In genomic region chr19:14150770-14151661, GRCh38 we compare ENCODE assay signal across 17 cellular contexts. TPM values are rescaled to one million over a fixed set of nuclear protein-coding genes. Genes with fewer than 3 reads are reported as not detected.
DNase-seq lines count a peak whose midpoint lies in the region; ATAC-seq and TF ChIP-seq lines count a peak whose summit lies in the region.
"Had no signal": no experiment of that assay in that cellular context is flagged by ENCODE, and none has a peak within 500 bp of the region (broad histone marks: within the 10 kb centered on the region; RNA-seq: fewer than 3 reads in every experiment).

No MANE protein-coding gene starts in this region.

- no peak for TF ChIP-seq CTCF in CD4-positive, alpha-beta T cell (IDR thresholded peaks at IDR 0.05)
- no peak for TF ChIP-seq CTCF in esophagus muscularis mucosa (IDR thresholded peaks at IDR 0.05)
- no peak for TF ChIP-seq CTCF in sigmoid colon (IDR thresholded peaks at IDR 0.05)

- H3K36me3 ChIP-seq in esophagus muscularis mucosa (peaks cover 13 to 48% (median 36%) of the 10 kb centered on the region in 4 donors), sigmoid colon (peaks cover 12 to 50% (median 22%) of the 10 kb centered on the region in 4 donors)

- no peaks in the 10 kb centered on the region for H3K27me3 ChIP-seq in CD4-positive, alpha-beta T cell (ENCODE audit: control insufficient read depth, insufficient read depth, low read length)
- no peaks in the 10 kb centered on the region for H3K27me3 ChIP-seq in esophagus muscularis mucosa
- no peaks in the 10 kb centered on the region for H3K27me3 ChIP-seq in sigmoid colon
- H3K27me3 ChIP-seq: SJSA1 had no signal

- peaks cover 19% of the 10 kb centered on the region for H3K4me1 Mint-ChIP-seq in activated CD8-positive, alpha-beta memory T cell treated with anti-CD3 and anti-CD28 coated beads, Interleukin-2, amount 10 ng/mL, durations not matched to agents 7 days and 5 days
- H3K4me1 Mint-ChIP-seq in CD4-positive, alpha-beta T cell (ENCODE audit: low read depth): peaks cover 29% of the 10 kb centered on the region

- peak overlapping the region; percentile 59 for H3K27ac Mint-ChIP-seq in activated CD8-positive, alpha-beta memory T cell treated with anti-CD3 and anti-CD28 coated beads, Interleukin-2, amount 10 ng/mL, durations not matched to agents 7 days and 5 days
- peak overlapping the region; percentile 99 for H3K27ac Mint-ChIP-seq in CD4-positive, alpha-beta T cell
- H3K27ac Mint-ChIP-seq: endodermal cell had no signal

- CTCF ChIA-PET in activated CD8-positive, alpha-beta memory T cell treated with anti-CD3 and anti-CD28 coated beads, Interleukin-2, amount 10 ng/mL, durations not matched to agents 7 days and 5 days (lab: Charles Lee): interaction anchor here (1.4 kb wide), 1 partner anchor 14 kb away, joined by 6 read pairs; the partner anchor contains the start of gene ASF1B
- CTCF ChIA-PET in CD4-positive, alpha-beta T cell (lab: Charles Lee): interaction anchor here (0.8 to 1.8 kb wide), 3 partner anchors 14 to 78 kb away, joined by 3 to 10 read pairs (median 3); partner anchors contain the start of gene ASF1B

- no peaks in the 10 kb centered on the region for H3K27me3 Mint-ChIP-seq in activated CD8-positive, alpha-beta memory T cell treated with anti-CD3 and anti-CD28 coated beads, Interleukin-2, amount 10 ng/mL, durations not matched to agents 7 days and 5 days
- H3K27me3 Mint-ChIP-seq in CD4-positive, alpha-beta T cell: no peaks in the 10 kb centered on the region

- no peaks in the 10 kb centered on the region for H3K36me3 Mint-ChIP-seq in activated CD8-positive, alpha-beta memory T cell treated with anti-CD3 and anti-CD28 coated beads, Interleukin-2, amount 10 ng/mL, durations not matched to agents 7 days and 5 days
- H3K36me3 Mint-ChIP-seq in CD4-positive, alpha-beta T cell (ENCODE audit: low read depth): peaks cover 23% of the 10 kb centered on the region

- H3K4me1 ChIP-seq in esophagus muscularis mucosa: peaks cover 27 to 32% (median 32%) of the 10 kb centered on the region in 4 donors
- H3K4me1 ChIP-seq in sigmoid colon: peaks cover 0 to 36% (median 33%) of the 10 kb centered on the region in 4 donors
- H3K4me1 ChIP-seq: SJSA1 had no signal

- no peak for ATAC-seq in activated CD8-positive, alpha-beta memory T cell treated with anti-CD3 and anti-CD28 coated beads, Interleukin-2, amount 10 ng/mL, durations not matched to agents 7 days and 5 days
- no peak for ATAC-seq in CD4-positive, alpha-beta T cell (ENCODE audit: poor library complexity)

- H3K9me3 Mint-ChIP-seq in activated CD8-positive, alpha-beta memory T cell treated with anti-CD3 and anti-CD28 coated beads, Interleukin-2, amount 10 ng/mL, durations not matched to agents 7 days and 5 days (ENCODE audit: low read depth): no peaks in the 10 kb centered on the region
- H3K9me3 Mint-ChIP-seq in CD4-positive, alpha-beta T cell: no peaks in the 10 kb centered on the region
- H3K9me3 Mint-ChIP-seq: endodermal cell had no signal

- H3K4me3 ChIP-seq in esophagus muscularis mucosa: no peak overlapping the region
- H3K4me3 ChIP-seq in sigmoid colon: no peak overlapping the region
- H3K4me3 ChIP-seq: SJSA1 had no signal

- intact Hi-C loops in CD4-positive, alpha-beta T cell (cut with DNase I, micrococcal nuclease): no loop called here
- intact Hi-C loops in esophagus muscularis mucosa (cut with DNase I) (no loop called here), sigmoid colon (cut with DNase I) (no loop called here), head of caudate nucleus (cut with DNase I) (no loop called here)

- TF ChIP-seq POLR2A in esophagus muscularis mucosa (IDR thresholded peaks at IDR 0.05; ENCODE audit: low read depth): no peak
- no peak for TF ChIP-seq POLR2A in sigmoid colon (IDR thresholded peaks at IDR 0.05)

- H3K27ac ChIP-seq in CD4-positive, alpha-beta T cell (ENCODE audit: low read depth, low read length): peak overlapping the region; percentile 84
- H3K27ac ChIP-seq in esophagus muscularis mucosa (replicated peaks in 1 of 4) (peak overlapping the region; percentile 74 to 80 (median 78)), sigmoid colon (peak overlapping the region; percentile 73 to 79 (median 76))
- H3K27ac ChIP-seq: SJSA1 had no signal

- POLR2A ChIA-PET in CD4-positive, alpha-beta T cell (lab: Charles Lee): interaction anchor here (1.5 to 5.3 kb wide), 2 partner anchors 13 to 204 kb away, joined by 3 to 52 read pairs; partner anchors contain the start of gene ASF1B

- no peaks in the 10 kb centered on the region for H3K9me3 ChIP-seq in CD4-positive, alpha-beta T cell (ENCODE audit: control insufficient read depth, low read length)
- H3K9me3 ChIP-seq in esophagus muscularis mucosa: no peaks in the 10 kb centered on the region
- no peaks in the 10 kb centered on the region for H3K9me3 ChIP-seq in sigmoid colon

- TF ChIP-seq EP300 in esophagus muscularis mucosa (IDR thresholded peaks at IDR 0.05) (no peak), sigmoid colon (IDR thresholded peaks at IDR 0.05) (no peak)

- no CpG with 5 or more reads among the region's 47 CpGs for WGBS in esophagus muscularis mucosa
- WGBS in sigmoid colon, 2 donors: 94 to 95% methylated on average over 47 of the region's 47 CpGs

- H3K4me3 Mint-ChIP-seq in activated CD8-positive, alpha-beta memory T cell treated with anti-CD3 and anti-CD28 coated beads, Interleukin-2, amount 10 ng/mL, durations not matched to agents 7 days and 5 days: no peak overlapping the region
- H3K4me3 Mint-ChIP-seq in CD4-positive, alpha-beta T cell: no peak overlapping the region
- H3K4me3 Mint-ChIP-seq: endodermal cell had no signal

- no peak for DNase-seq in activated CD8-positive, alpha-beta memory T cell treated with anti-CD3 and anti-CD28 coated beads, Interleukin-2, amount 10 ng/mL, durations not matched to agents 7 days and 5 days
- no peak for DNase-seq in activated CD8-positive, alpha-beta memory T cell treated with anti-CD3 and anti-CD28 coated beads for 24 hours
- DNase-seq in CD4-positive, alpha-beta T cell: no peak
- DNase-seq in esophagus muscularis mucosa (ENCODE audit: extremely low spot score) (no peak), sigmoid colon (no peak), head of caudate nucleus (no peak), D341Med (ENCODE audit: low spot score) (no peak), SIG-M5 treated with dmso at 0.1 percent for 504 hours (lab: John Stamatoyannopoulos, UW; ENCODE audit: unreplicated experiment) (no peak)
- DNase-seq: ACHN; activated CD4-positive, alpha-beta T cell treated with anti-CD3 and anti-CD28 coated beads, Interleukin-2, amount 50 U/mL, for 4 hours; anterior cingulate cortex; endodermal cell; KBM-7; NCI-H2081 treated with DMSO at 0.1 percent for 48 hours; NCI-H526; stimulated activated naive CD4-positive, alpha-beta T cell treated with Interleukin-2 at 50 U/mL for 16 hours had no signal

RNA-seq across cellular contexts. Expression of gene ASF1B, which starts 14.6 kb away (rescaled TPM):
- 100 to 1,000 TPM; 117 to 124 TPM for total RNA-seq in activated CD8-positive, alpha-beta memory T cell treated with anti-CD3 and anti-CD28 coated beads, Interleukin-2, amount 10 ng/mL, durations not matched to agents 7 days and 5 days
- total RNA-seq in CD4-positive, alpha-beta T cell: under 1 TPM; 0.59 to 0.77 TPM
- total RNA-seq in esophagus muscularis mucosa (1 to 10 TPM in 1 of 4 donors, under 1 TPM in 2, not detected in 1; 0.63 to 1.3 (median 0.65) TPM), sigmoid colon (1 to 10 TPM in 3 of 4 donors, not detected in 1; 1.1 to 2.0 (median 1.4) TPM)
- 10 to 100 TPM in 2 of 3 donors, 1 to 10 TPM in 1; 3.6 to 26.9 (median 13.6) TPM for polyA plus RNA-seq in sigmoid colon

RNA-seq across cellular contexts. Expression of gene PRKACA, which starts 33.5 kb away (rescaled TPM):
- total RNA-seq in activated CD8-positive, alpha-beta memory T cell treated with anti-CD3 and anti-CD28 coated beads, Interleukin-2, amount 10 ng/mL, durations not matched to agents 7 days and 5 days: 10 to 100 TPM; 42.3 to 65.4 TPM
- 10 to 100 TPM; 27.4 to 29.8 TPM for total RNA-seq in CD4-positive, alpha-beta T cell
- total RNA-seq in esophagus muscularis mucosa: 100 to 1,000 TPM in 2 of 4 donors, 10 to 100 TPM in 2; 76.0 to 125 (median 93.3) TPM
- total RNA-seq in sigmoid colon: 10 to 100 TPM; 33.6 to 36.6 (median 35.2) TPM
- polyA plus RNA-seq in sigmoid colon: 10 to 100 TPM; 43.2 to 59.1 (median 51.3) TPM

RNA-seq across cellular contexts. Expression of gene ADGRL1, which starts 55.0 kb away (rescaled TPM):
- 1 to 10 TPM; 3.7 to 4.3 TPM for total RNA-seq in activated CD8-positive, alpha-beta memory T cell treated with anti-CD3 and anti-CD28 coated beads, Interleukin-2, amount 10 ng/mL, durations not matched to agents 7 days and 5 days
- 10 to 100 TPM; 22.2 to 23.9 TPM for total RNA-seq in CD4-positive, alpha-beta T cell
- total RNA-seq in esophagus muscularis mucosa (10 to 100 TPM; 20.8 to 55.1 (median 32.6) TPM), sigmoid colon (10 to 100 TPM; 11.1 to 37.5 (median 19.1) TPM)
- polyA plus RNA-seq in sigmoid colon: 10 to 100 TPM in 1 of 3 donors, 1 to 10 TPM in 2; 3.0 to 28.8 (median 4.6) TPM

Comparison
In these comparisons a context has a peak if more than half of its experiments do, and no peak if none do; other contexts are left out.
1. RNA of gene ASF1B, which starts 14.6 kb away (total RNA-seq): 117 to 124 TPM in activated CD8-positive, alpha-beta memory T cell treated with anti-CD3 and anti-CD28 coated beads, Interleukin-2, amount 10 ng/mL, durations not matched to agents 7 days and 5 days; 1.1 to 2.0 TPM in sigmoid colon, 0.59 to 0.77 TPM in CD4-positive, alpha-beta T cell and 0.63 to 1.3 TPM in esophagus muscularis mucosa; every median in the first group is over 10 times any median in the second.
2. Peak in every context shown above with its lines, with median percentiles within 50 percentile points of each other: H3K27ac ChIP-seq.